In genomic region chr7:29748286-29749099, GRCh38 we compare ENCODE assay signal across 8 cellular contexts. TPM values are rescaled to one million over a fixed set of nuclear protein-coding genes. Genes with fewer than 3 reads are reported as not detected.
DNase-seq lines count a peak whose midpoint lies in the region; TF ChIP-seq lines count a peak whose summit lies in the region.

No MANE protein-coding gene starts in this region.

- TF ChIP-seq CTCF in fibroblast of lung (conservative IDR thresholded peaks at IDR 0.05 in 1 of 2, IDR thresholded peaks at IDR 0.05 in 1 of 2; ENCODE audit: low read depth in 1 of 2, low read length in 2 of 2) (peak; percentile 57 to 64), prostate gland (IDR thresholded peaks at IDR 0.05) (peak in 3 of 4 experiments; percentile 40 to 59 (median 44)), vagina (IDR thresholded peaks at IDR 0.05) (no peak)

- no peak overlapping the region for H3K4me2 ChIP-seq in fibroblast of lung (ENCODE audit: extremely low read depth, insufficient read depth, low read length)

- H3K4me1 ChIP-seq in fibroblast of lung (ENCODE audit: control insufficient read depth, extremely low read depth, insufficient read depth, low read length) (no peaks in the 10 kb centered on the region), prostate gland (replicated peaks) (no peaks in the 10 kb centered on the region), vagina (no peaks in the 10 kb centered on the region)

- intact Hi-C loops in prostate gland (cut with DNase I) (loop anchor here (5.0 kb wide), 1 partner anchor 124 kb away; no protein-coding TSS in a partner anchor), vagina (cut with DNase I) (no loop called here)

- H2AFZ ChIP-seq in fibroblast of lung (ENCODE audit: low read length): no peak overlapping the region

- H3K79me2 ChIP-seq in fibroblast of lung (ENCODE audit: control insufficient read depth, insufficient read depth, low read length): no peaks in the 10 kb centered on the region

- H3K27me3 ChIP-seq in fibroblast of lung (ENCODE audit: control insufficient read depth, insufficient read depth, low read length): no peaks in the 10 kb centered on the region
- H3K27me3 ChIP-seq in prostate gland (replicated peaks; ENCODE audit: insufficient read depth): no peaks in the 10 kb centered on the region
- H3K27me3 ChIP-seq in vagina: no peaks in the 10 kb centered on the region

- 29% methylated on average over 3 of the region's 3 CpGs for WGBS in prostate gland

- no peaks in the 10 kb centered on the region for H4K20me1 ChIP-seq in fibroblast of lung (ENCODE audit: control insufficient read depth, extremely low read depth, insufficient read depth, low read length)

- no peak overlapping the region for H3K4me3 ChIP-seq in fibroblast of lung (replicated peaks in 1 of 4; ENCODE audit: control extremely low read depth in 1 of 4, insufficient read depth in 1 of 4, low read depth in 3 of 4, low read length in 4 of 4)
- no peak overlapping the region for H3K4me3 ChIP-seq in prostate gland
- no peak overlapping the region for H3K4me3 ChIP-seq in vagina

- H3K27ac ChIP-seq in fibroblast of lung (ENCODE audit: insufficient read depth, low read length) (no peak overlapping the region), prostate gland (no peak overlapping the region), vagina (no peak overlapping the region)

- H3K9ac ChIP-seq in fibroblast of lung (ENCODE audit: insufficient read depth, low read length): no peak overlapping the region

- no peaks in the 10 kb centered on the region for H3K9me3 ChIP-seq in fibroblast of lung (ENCODE audit: control insufficient read depth, insufficient read depth, low read depth, low read length)
- no peaks in the 10 kb centered on the region for H3K9me3 ChIP-seq in prostate gland
- no peaks in the 10 kb centered on the region for H3K9me3 ChIP-seq in vagina

- H3K36me3 ChIP-seq in fibroblast of lung (ENCODE audit: control insufficient read depth, insufficient read depth, low read length) (no peaks in the 10 kb centered on the region), prostate gland (no peaks in the 10 kb centered on the region), vagina (no peaks in the 10 kb centered on the region)

- TF ChIP-seq POLR2A in prostate gland (IDR thresholded peaks at IDR 0.05) (no peak), vagina (IDR thresholded peaks at IDR 0.05) (no peak)

- peak; percentile 71 for DNase-seq in DMS 273 treated with DMSO at 0.1 percent for 48 hours (lab: John Stamatoyannopoulos, UW)
- DNase-seq in M059J (ENCODE audit: low read depth): peak; percentile 52
- peak; percentile 71 for DNase-seq in RPMI8226
- DNase-seq in fibroblast of lung (ENCODE audit: low read depth in 2 of 2): peak; percentile 30 to 65
- no peak for DNase-seq in prostate gland (ENCODE audit: low spot score)
- no peak for DNase-seq in vagina (ENCODE audit: extremely low spot score in 2 of 2)
- no peak for DNase-seq in T-helper 9 cell
- DNase-seq in stimulated activated CD4-positive, alpha-beta T cell treated with anti-CD3 and anti-CD28 coated beads, Interleukin-15, amount 100 ng/mL, for 24 hours: no peak

RNA-seq across cellular contexts. Expression of gene WIPF3, which starts 57.8 kb away (rescaled TPM):
- total RNA-seq in M059J (2014; rRNA removed; shearing (Covaris generic)): not detected in 2 replicates
- under 0.01 and 0.33 TPM in 2 replicates for total RNA-seq in fibroblast of lung
- 0.02 TPM in 1 of 2 replicates, not detected in the other for polyA plus RNA-seq in fibroblast of lung
- 0.08 TPM in 1 of 2 replicates, not detected in the other for polyA plus RNA-seq in fibroblast of lung (2012)
- not detected in 2 replicates for polyA minus RNA-seq in fibroblast of lung (ENCODE audit: low replicate concordance)
- 10 to 100 TPM in 1 of 2 donors, 1 to 10 TPM in 1; 3.0 to 85.9 TPM for total RNA-seq in prostate gland
- total RNA-seq in vagina: 0.25 TPM

Comparison
In these comparisons a context has a peak if more than half of its experiments do, and no peak if none do; other contexts are left out.
1. DNase-seq: peak in DMS 273 treated with DMSO at 0.1 percent for 48 hours (single experiment), M059J (single experiment), RPMI8226 (single experiment) and fibroblast of lung (2 of 2); none in prostate gland (single experiment), vagina (0 of 2), T-helper 9 cell (single experiment) and stimulated activated CD4-positive, alpha-beta T cell treated with anti-CD3 and anti-CD28 coated beads, Interleukin-15, amount 100 ng/mL, for 24 hours (single experiment).
2. CTCF ChIP-seq: peak in fibroblast of lung (2 of 2) and prostate gland (3 of 4); none in vagina (0 of 3).